Comparison of ENCODE assay signal across 18 cellular contexts in genomic region chr5:59256331-59256730, GRCh38.
DNase-seq lines count a peak whose midpoint lies in the region; ATAC-seq and TF ChIP-seq lines count a peak whose summit lies in the region.
"Had no signal": no experiment of that assay in that cellular context is flagged by ENCODE, and none has a peak within 500 bp of the region (broad histone marks: within the 10 kb centered on the region; RNA-seq: fewer than 3 reads in every experiment).

No MANE protein-coding gene starts in this region.

- H3K27ac ChIP-seq in angular gyrus (ENCODE audit: low read depth, low read length): peak overlapping the region; percentile 1
- peak overlapping the region; percentile 8 for H3K27ac ChIP-seq in hepatocyte
- H3K27ac ChIP-seq in sigmoid colon: peak overlapping the region; percentile 67 to 90 (median 79)
- H3K27ac ChIP-seq in gastrocnemius medialis: peak overlapping the region in 2 of 4 donors; percentile 3 to 25
- H3K27ac ChIP-seq: BLaER1, SJSA1 had no signal

- no peak for TF ChIP-seq POLR2A in sigmoid colon (IDR thresholded peaks at IDR 0.05)
- TF ChIP-seq POLR2A in gastrocnemius medialis (IDR thresholded peaks at IDR 0.05): no peak

- ATAC-seq in gastrocnemius medialis (no peak), HG03025 (IDR thresholded peaks at IDR 0.05; ENCODE audit: low FRiP score, unreplicated experiment) (no peak)
- ATAC-seq: HCT116 had no signal

- H3K36me3 ChIP-seq in hepatocyte (replicated peaks; ENCODE audit: insufficient read depth, low read depth): no peaks in the 10 kb centered on the region
- no peaks in the 10 kb centered on the region for H3K36me3 ChIP-seq in sigmoid colon
- H3K36me3 ChIP-seq in gastrocnemius medialis: no peaks in the 10 kb centered on the region
- H3K36me3 ChIP-seq: BLaER1, SJSA1 had no signal

- H2AFZ ChIP-seq in hepatocyte: no peak overlapping the region

- WGBS in hepatocyte (ENCODE audit: low lambda C conversion rate, missing lambda C conversion rate): 67% methylated on average over 3 of the region's 3 CpGs
- WGBS in sigmoid colon, 2 donors: 45 to 49% methylated on average over 3 of the region's 3 CpGs

- TF ChIP-seq CTCF in hepatocyte (IDR thresholded peaks at IDR 0.05; ENCODE audit: poor library complexity) (no peak), sigmoid colon (IDR thresholded peaks at IDR 0.05) (no peak), gastrocnemius medialis (IDR thresholded peaks at IDR 0.05 in 4 of 5, conservative IDR thresholded peaks at IDR 0.05 in 1 of 5) (no peak)

- intact Hi-C loops in sigmoid colon (cut with DNase I): no loop called here
- intact Hi-C loops in gastrocnemius medialis (cut with DNase I; ENCODE audit: low total_unique reads): no loop called here

- no peaks in the 10 kb centered on the region for H3K9me3 ChIP-seq in hepatocyte (ENCODE audit: low read depth)
- H3K9me3 ChIP-seq in sigmoid colon: no peaks in the 10 kb centered on the region
- H3K9me3 ChIP-seq in gastrocnemius medialis: no peaks in the 10 kb centered on the region
- H3K9me3 ChIP-seq: BLaER1, SJSA1 had no signal

- in situ Hi-C loops in gastrocnemius medialis (cut with MboI; ENCODE audit: low sequenced_read_pairs in 4 of 4): no loop called here

- TF ChIP-seq EP300 in sigmoid colon (IDR thresholded peaks at IDR 0.05): no peak

- H3K79me2 ChIP-seq in hepatocyte: peaks cover 15% of the 10 kb centered on the region

- DNase-seq in DMS114 treated with DMSO at 0.1 percent for 48 hours (lab: John Stamatoyannopoulos, UW; ENCODE audit: unreplicated experiment) (peak; percentile 30), hepatocyte (ENCODE audit: low spot score) (no peak), sigmoid colon (no peak), gastrocnemius medialis (no peak), NCI-H1436 (lab: John Stamatoyannopoulos, UW) (no peak)
- DNase-seq in activated CD4-positive, alpha-beta T cell treated with anti-CD3 and anti-CD28 coated beads for 1 hour: no peak
- DNase-seq: CD4-positive, alpha-beta memory T cell; GOT3; IMR-90; NCI-H1048; NCI-H1436 treated with DMSO at 0.1 percent for 48 hours; NCI-H2029; NCI-H526 had no signal

- peaks cover 23% of the 10 kb centered on the region for H3K4me1 ChIP-seq in hepatocyte (ENCODE audit: insufficient read depth)
- H3K4me1 ChIP-seq in sigmoid colon: peaks cover 0 to 82% (median 65%) of the 10 kb centered on the region in 4 donors
- H3K4me1 ChIP-seq in gastrocnemius medialis: peaks cover 36 to 56% of the 10 kb centered on the region in 2 donors
- H3K4me1 ChIP-seq: BLaER1, SJSA1 had no signal

- H3K27me3 ChIP-seq in hepatocyte (no peaks in the 10 kb centered on the region), sigmoid colon (no peaks in the 10 kb centered on the region), gastrocnemius medialis (no peaks in the 10 kb centered on the region)
- H3K27me3 ChIP-seq: BLaER1, SJSA1 had no signal

- no peak overlapping the region for H3K4me2 ChIP-seq in hepatocyte
- H3K4me2 ChIP-seq: BLaER1 had no signal

- no peak overlapping the region for H3K4me3 ChIP-seq in hepatocyte
- no peak overlapping the region for H3K4me3 ChIP-seq in sigmoid colon
- no peak overlapping the region for H3K4me3 ChIP-seq in gastrocnemius medialis
- H3K4me3 ChIP-seq: BLaER1, SJSA1 had no signal

- no peaks in the 10 kb centered on the region for H4K20me1 ChIP-seq in hepatocyte (ENCODE audit: insufficient read depth, poor library complexity, severe bottlenecking)
- H4K20me1 ChIP-seq: BLaER1 had no signal

- no peaks in the 10 kb centered on the region for H3K9me2 ChIP-seq in hepatocyte (replicated peaks; ENCODE audit: insufficient read depth)
